Comparison of ENCODE assay signal across 20 cellular contexts in genomic region chr2:211328126-211328525, GRCh38.
DNase-seq lines count a peak whose midpoint lies in the region; ATAC-seq, FAIRE-seq and TF ChIP-seq lines count a peak whose summit lies in the region.
"Had no signal": no experiment of that assay in that cellular context is flagged by ENCODE, and none has a peak within 500 bp of the region (broad histone marks: within the 10 kb centered on the region; RNA-seq: fewer than 3 reads in every experiment).

No MANE protein-coding gene starts in this region.

- no peak for ATAC-seq in GM21576 (IDR thresholded peaks at IDR 0.05; ENCODE audit: unreplicated experiment)
- ATAC-seq in HG02852 (IDR thresholded peaks at IDR 0.05; ENCODE audit: unreplicated experiment): no peak
- ATAC-seq: HCT116 had no signal

- no peak for TF ChIP-seq CTCF in bronchial epithelial cell (IDR thresholded peaks at IDR 0.05; ENCODE audit: insufficient read depth, low read length, severe bottlenecking)

- no peak for FAIRE-seq in bronchial epithelial cell (lab: Jason Lieb, UNC)
- FAIRE-seq: G401.6, GM12892, H1 had no signal

- no peaks in the 10 kb centered on the region for H3K27me3 ChIP-seq in bronchial epithelial cell (ENCODE audit: control insufficient read depth, insufficient read depth, low read length)

- intact Hi-C loops in head of caudate nucleus (cut with DNase I): no loop called here

- DNase-seq in HCEC 1CT (peak; percentile 47), MV-4-11 (lab: John Stamatoyannopoulos, UW) (peak; percentile 3), bronchial epithelial cell (ENCODE audit: low read depth) (peak; percentile 74), kidney tubule cell (ENCODE audit: low spot score) (peak; percentile 7), head of caudate nucleus (no peak)
- DNase-seq in activated T-cell treated with anti-CD3 and anti-CD28 coated beads, Interleukin-2, amount 50 U/mL, for 1 hour: no peak
- DNase-seq: C1 segment of cervical spinal cord; Calu3; CD4-positive, alpha-beta memory T cell; COR-L47; DMS53; DMS79 treated with DMSO at 0.1 percent for 48 hours; GM23248; H7 had no signal

- H3K4me3 ChIP-seq in bronchial epithelial cell (ENCODE audit: low read depth, low read length): no peak overlapping the region
- H3K4me3 ChIP-seq: GM23248 had no signal

- no peaks in the 10 kb centered on the region for H3K36me3 ChIP-seq in bronchial epithelial cell (ENCODE audit: control insufficient read depth, insufficient read depth, low read length)

Comparison
In these comparisons a context has a peak if more than half of its experiments do, and no peak if none do; other contexts are left out.
1. DNase-seq: peak in HCEC 1CT (single experiment), MV-4-11 (single experiment), bronchial epithelial cell (single experiment) and kidney tubule cell (single experiment); none in activated T-cell treated with anti-CD3 and anti-CD28 coated beads, Interleukin-2, amount 50 U/mL, for 1 hour (single experiment) and head of caudate nucleus (0 of 42).